8 cellular contexts compared by ENCODE assay signal in genomic region chr6:11585426-11586016, GRCh38. TPM values are rescaled to one million over a fixed set of nuclear protein-coding genes. Genes with fewer than 3 reads are reported as not detected.
DNase-seq lines count a peak whose midpoint lies in the region; ATAC-seq, FAIRE-seq and TF ChIP-seq lines count a peak whose summit lies in the region.

No MANE protein-coding gene starts in this region.

- no peaks in the 10 kb centered on the region for H3K9me3 ChIP-seq in CD8-positive, alpha-beta memory T cell (ENCODE audit: low read length)

- H3K4me1 Mint-ChIP-seq in neural crest cell = peaks cover 9% of the 10 kb centered on the region
- no peaks in the 10 kb centered on the region for H3K4me1 Mint-ChIP-seq in CD8-positive, alpha-beta memory T cell

- H3K4me1 ChIP-seq in CD8-positive, alpha-beta memory T cell (ENCODE audit: insufficient read depth, low read length) = no peaks in the 10 kb centered on the region

- ATAC-seq in HG03045 (IDR thresholded peaks at IDR 0.05; ENCODE audit: unreplicated experiment) = no peak

- in situ Hi-C loops in ACHN (cut with HindIII; ENCODE audit: low pct_ligation_motif_present, low pct_unique_long_range_greater_than_20kb, low sequenced_read_pairs) = no loop called here

- POLR2A ChIA-PET in CD8-positive, alpha-beta memory T cell (lab: Charles Lee) = no interaction called here

- CTCF ChIA-PET in CD8-positive, alpha-beta memory T cell (lab: Charles Lee) = interaction anchor here (2.4 kb wide), 1 partner anchor 10 kb away, joined by 8 read pairs; no protein-coding TSS in a partner anchor

- TF ChIP-seq CTCF in neural crest cell (conservative IDR thresholded peaks at IDR 0.05) = peak; percentile 84

- peak; percentile 56 for DNase-seq in ACHN
- DNase-seq in GM12892 (ENCODE audit: insufficient read length) = no peak
- DNase-seq in NCI-H226 = peak; percentile 13
- peak; percentile 75 for DNase-seq in dedifferentiated amniotic fluid mesenchymal stem cell (ENCODE audit: extremely low spot score)
- no peak for DNase-seq in neural crest cell (ENCODE audit: low read depth, low spot score)
- no peak for DNase-seq in NCI-H524 treated with DMSO at 0.1 percent for 48 hours (lab: John Stamatoyannopoulos, UW)
- no peak for DNase-seq in CD8-positive, alpha-beta memory T cell

- no peak overlapping the region for H3K4me3 Mint-ChIP-seq in neural crest cell
- H3K4me3 Mint-ChIP-seq in CD8-positive, alpha-beta memory T cell = no peak overlapping the region

- no peak overlapping the region for H3K27ac Mint-ChIP-seq in neural crest cell (ENCODE audit: unreplicated experiment)
- no peak overlapping the region for H3K27ac Mint-ChIP-seq in CD8-positive, alpha-beta memory T cell

- H3K27ac ChIP-seq in CD8-positive, alpha-beta memory T cell (ENCODE audit: low read depth, low read length) = no peak overlapping the region

- no peaks in the 10 kb centered on the region for H3K27me3 ChIP-seq in CD8-positive, alpha-beta memory T cell (ENCODE audit: insufficient read depth, low read length, poor library complexity, severe bottlenecking)

- no peaks in the 10 kb centered on the region for H3K27me3 Mint-ChIP-seq in neural crest cell (ENCODE audit: low read depth)
- peaks cover under 1 to 26% of the 10 kb centered on the region in 2 donors for H3K27me3 Mint-ChIP-seq in CD8-positive, alpha-beta memory T cell

- H3K9me3 Mint-ChIP-seq in neural crest cell = no peaks in the 10 kb centered on the region
- no peaks in the 10 kb centered on the region for H3K9me3 Mint-ChIP-seq in CD8-positive, alpha-beta memory T cell

- peak; percentile 88 for FAIRE-seq in GM12892 (lab: Jason Lieb, UNC)

- no peaks in the 10 kb centered on the region for H3K36me3 Mint-ChIP-seq in neural crest cell (ENCODE audit: low read depth)
- H3K36me3 Mint-ChIP-seq in CD8-positive, alpha-beta memory T cell = peaks cover 0 to 2% (median 0%) of the 10 kb centered on the region in 3 donors

- H3K36me3 ChIP-seq in CD8-positive, alpha-beta memory T cell (ENCODE audit: insufficient read depth, low read length) = no peaks in the 10 kb centered on the region

- H3K4me3 ChIP-seq in CD8-positive, alpha-beta memory T cell (ENCODE audit: low read length) = no peak overlapping the region

- no peak for TF ChIP-seq POLR2A in GM12892 (IDR thresholded peaks at IDR 0.05; ENCODE audit: low read depth, low read length)

RNA-seq across cellular contexts. Expression of gene TMEM170B, which starts 48.0 kb away (rescaled TPM):
- 5.6 TPM for polyA plus RNA-seq in GM12892 (2012; ENCODE audit: missing spikeins)
- total RNA-seq in neural crest cell = 19.3 and 20.3 TPM in 2 replicates
- 1 to 10 TPM; 2.6 to 2.7 TPM for total RNA-seq in CD8-positive, alpha-beta memory T cell
- 0.30 TPM for polyA plus RNA-seq in CD8-positive, alpha-beta memory T cell

Comparison
In these comparisons a context has a peak if more than half of its experiments do, and no peak if none do; other contexts are left out.
1. DNase-seq: peak in ACHN (single experiment), NCI-H226 (single experiment) and dedifferentiated amniotic fluid mesenchymal stem cell (single experiment); none in GM12892 (single experiment), neural crest cell (single experiment), NCI-H524 treated with DMSO at 0.1 percent for 48 hours (single experiment) and CD8-positive, alpha-beta memory T cell (0 of 5).